ENCODE assay signal across 1 cellular context in genomic region chr14:103749452-103749851, GRCh38.
A peak's percentile ranks its signal among the peaks of the same experiment; 100 is the strongest.
TF ChIP-seq lines count a peak whose summit lies in the region.

No MANE protein-coding gene starts in this region.

TF ChIP-seq in endothelial cell of umbilical vein, 7 proteins besides CTCF, POLR2A, EP300 and RAD21:
- TF ChIP-seq POLR2AphosphoS5 (IDR thresholded peaks at IDR 0.05; ENCODE audit: insufficient read depth, low read depth, low read length) (no peak), FOS (IDR thresholded peaks at IDR 0.05; ENCODE audit: borderline replicate concordance, insufficient read depth, low read length) (peak; percentile 58)
TF ChIP-seq in endothelial cell of umbilical vein: peak in this region for 1.
